ENCODE assay signal across 1 cellular context in genomic region chr15:67863442-67863987, GRCh38.
TF ChIP-seq lines count a peak whose summit lies in the region.

No MANE protein-coding gene starts in this region.

TF ChIP-seq in HepG2, 621 proteins besides CTCF, POLR2A, EP300 and RAD21 (continued from another document and continues in another):
- 0 out of 2 replicates have a peak, but pooled peaks have one; percentile 57 for TF ChIP-seq ZNF777 (CRISPR knock-in tag; IDR thresholded peaks at IDR 0.05)
- peak; percentile 88 for TF ChIP-seq ZNF605 (CRISPR knock-in tag; IDR thresholded peaks at IDR 0.05)
- TF ChIP-seq ATF2 (CRISPR knock-in tag; IDR thresholded peaks at IDR 0.05): peak; percentile 72; the same call in 1 of the 2 replicates
- TF ChIP-seq MAX (IDR thresholded peaks at IDR 0.05): peak; percentile 89
- no peak for TF ChIP-seq ZKSCAN8 (CRISPR knock-in tag; IDR thresholded peaks at IDR 0.05; ENCODE audit: borderline replicate concordance)
- TF ChIP-seq GMEB2 (CRISPR knock-in tag; IDR thresholded peaks at IDR 0.05; ENCODE audit: low read depth): 0 out of 2 replicates have a peak, but pooled peaks have one; percentile 38
- TF ChIP-seq ZNF879 (CRISPR knock-in tag; IDR thresholded peaks at IDR 0.05): no peak
- TF ChIP-seq ZNF256 (CRISPR knock-in tag; conservative IDR thresholded peaks at IDR 0.05): peak; percentile 83; the same call in 1 of the 2 replicates
- TF ChIP-seq ZNF414 (CRISPR knock-in tag; IDR thresholded peaks at IDR 0.05): peak; percentile 39; the same call in 1 of the 2 replicates
- no peak for TF ChIP-seq FOXM1 (CRISPR knock-in tag; IDR thresholded peaks at IDR 0.05)
- TF ChIP-seq SMAD3 (CRISPR knock-in tag; IDR thresholded peaks at IDR 0.05): no peak
- TF ChIP-seq POLR2G (IDR thresholded peaks at IDR 0.05; ENCODE audit: low read depth, low read length): peak; percentile 73
- TF ChIP-seq ZFP36L1 (CRISPR knock-in tag; IDR thresholded peaks at IDR 0.05): peak; percentile 39; the same call in 1 of the 2 replicates
- peak; percentile 69 for TF ChIP-seq ATF7-NPFF (CRISPR knock-in tag; IDR thresholded peaks at IDR 0.05; ENCODE audit: low read depth)
- peak; percentile 82; the same call in 1 of the 2 replicates for TF ChIP-seq TRAFD1 (CRISPR knock-in tag; IDR thresholded peaks at IDR 0.05; ENCODE audit: borderline replicate concordance)
- peak; percentile 72 for TF ChIP-seq TFDP2 (CRISPR knock-in tag; IDR thresholded peaks at IDR 0.05)
- TF ChIP-seq ZNF543 (CRISPR knock-in tag; IDR thresholded peaks at IDR 0.05): 0 out of 2 replicates have a peak, but pooled peaks have one; percentile 58
- TF ChIP-seq HMGXB4 (CRISPR knock-in tag; IDR thresholded peaks at IDR 0.05; ENCODE audit: borderline replicate concordance in 1 of 2, low read depth in 1 of 2): peak; percentile 81 to 86; a peak in 3 of 4 replicates
- peak; percentile 58 for TF ChIP-seq DBP (CRISPR knock-in tag; IDR thresholded peaks at IDR 0.05; ENCODE audit: not compliant biosample characterization)
- TF ChIP-seq UBTF (CRISPR knock-in tag; IDR thresholded peaks at IDR 0.05): peak; percentile 78
- 0 out of 2 replicates have a peak, but pooled peaks have one; percentile 31 for TF ChIP-seq ZFP1 (CRISPR knock-in tag; IDR thresholded peaks at IDR 0.05)
- no peak for TF ChIP-seq RNF219 (CRISPR knock-in tag; IDR thresholded peaks at IDR 0.05)
- no peak for TF ChIP-seq PHF5A (CRISPR knock-in tag; IDR thresholded peaks at IDR 0.05; ENCODE audit: low read depth, unreplicated experiment)
- peak; percentile 67; the same call in 1 of the 2 replicates for TF ChIP-seq BCL3 (CRISPR knock-in tag; IDR thresholded peaks at IDR 0.05)
- TF ChIP-seq ZNF710 (CRISPR knock-in tag; IDR thresholded peaks at IDR 0.05; ENCODE audit: borderline replicate concordance): peak; percentile 76
- TF ChIP-seq ZNF510 (CRISPR knock-in tag; IDR thresholded peaks at IDR 0.05; ENCODE audit: low read depth): peak; percentile 78; the same call in 1 of the 2 replicates
- no peak for TF ChIP-seq E2F2 (CRISPR knock-in tag; IDR thresholded peaks at IDR 0.05; ENCODE audit: borderline replicate concordance)
- TF ChIP-seq ZNF451 (CRISPR knock-in tag; IDR thresholded peaks at IDR 0.05): 0 out of 2 replicates have a peak, but pooled peaks have one; percentile 23
- TF ChIP-seq RELA (CRISPR knock-in tag; IDR thresholded peaks at IDR 0.05): no peak
- TF ChIP-seq ATF5 (CRISPR knock-in tag; IDR thresholded peaks at IDR 0.05; ENCODE audit: low read depth): no peak
- peak; percentile 69; the same call in 1 of the 2 replicates for TF ChIP-seq ERF (CRISPR knock-in tag; IDR thresholded peaks at IDR 0.05)
- TF ChIP-seq KDM5B (CRISPR knock-in tag; IDR thresholded peaks at IDR 0.05; ENCODE audit: borderline replicate concordance): peak; percentile 90; the same call in 1 of the 2 replicates
- no peak for TF ChIP-seq PLRG1 (conservative IDR thresholded peaks at IDR 0.05)
- no peak for TF ChIP-seq SNAPC2 (CRISPR knock-in tag; IDR thresholded peaks at IDR 0.05)
- peak; percentile 75 for TF ChIP-seq BRD4 (CRISPR knock-in tag; IDR thresholded peaks at IDR 0.05)
- TF ChIP-seq ZBTB38 (CRISPR knock-in tag; IDR thresholded peaks at IDR 0.05): peak; percentile 70; the same call in 1 of the 2 replicates
- no peak for TF ChIP-seq ZNF180 (CRISPR knock-in tag; IDR thresholded peaks at IDR 0.05; ENCODE audit: borderline replicate concordance, low read depth)
- TF ChIP-seq ZNF570 (CRISPR knock-in tag; IDR thresholded peaks at IDR 0.05; ENCODE audit: borderline replicate concordance): no peak
